Comparison of ENCODE assay signal across 33 cellular contexts in genomic region chr7:68484731-68485130, GRCh38.
"Had no signal": no experiment of that assay in that cellular context is flagged by ENCODE, and none has a peak within 500 bp of the region (broad histone marks: within the 10 kb centered on the region; RNA-seq: fewer than 3 reads in every experiment).

No MANE protein-coding gene starts in this region.

- H3K36me3 Mint-ChIP-seq: activated CD4-positive, alpha-beta memory T cell treated with anti-CD3 and anti-CD28 coated beads for 36 hours; activated naive CD4-positive, alpha-beta T cell treated with anti-CD3 and anti-CD28 coated beads, Interleukin-2, amount 50 U/mL, for 72 hours; activated naive CD8-positive, alpha-beta T cell treated with anti-CD3 and anti-CD28 coated beads for 36 hours had no signal

- DNase-seq: activated B cell treated with CpG ODN at 0.5 μM for 24 hours; activated CD4-positive, alpha-beta memory T cell treated with anti-CD3 and anti-CD28 coated beads for 36 hours; activated CD4-positive, alpha-beta T cell treated with anti-CD3 and anti-CD28 coated beads for 4 hours; activated CD4-positive, alpha-beta T cell treated with anti-CD3 and anti-CD28 coated beads, Interleukin-2, amount 10 ng/mL, durations not matched to agents 24 days and 14 days; activated CD4-positive, alpha-beta T cell treated with anti-CD3 and anti-CD28 coated beads, Interleukin-2, amount 50 U/mL, for 1 hour; activated CD4-positive, alpha-beta T cell treated with anti-CD3 and anti-CD28 coated beads, Interleukin-2, amount 50 U/mL, for 4 hours; activated CD4-positive, CD25-positive, alpha-beta regulatory T cell treated with anti-CD3 and anti-CD28 coated beads, Interleukin-2, amount 50 U/mL, for 72 hours; activated CD8-positive, alpha-beta memory T cell treated with anti-CD3 and anti-CD28 coated beads, Interleukin-2, amount 50 U/mL, for 4 hours; activated CD8-positive, alpha-beta T cell treated with anti-CD3 and anti-CD28 coated beads for 36 hours; activated effector memory CD4-positive, alpha-beta T cell treated with anti-CD3 and anti-CD28 coated beads, Interleukin-2, amount 50 U/mL, for 16 hours; activated gamma-delta T cell treated with Interleukin-2 at 50 U/mL for 16 hours; activated naive CD4-positive, alpha-beta T cell; activated naive CD4-positive, alpha-beta T cell treated with anti-CD3 and anti-CD28 coated beads for 36 hours; activated naive CD4-positive, alpha-beta T cell treated with anti-CD3 and anti-CD28 coated beads, Interleukin-2, amount 50 U/mL, for 16 hours; activated naive CD8-positive, alpha-beta T cell treated with anti-CD3 and anti-CD28 coated beads for 36 hours; activated T-cell treated with anti-CD3 and anti-CD28 coated beads for 4 hours; activated T-cell treated with anti-CD3 and anti-CD28 coated beads, Interleukin-2, amount 50 U/mL, for 1 hour; activated T-cell treated with anti-CD3 and anti-CD28 coated beads, Interleukin-2, amount 50 U/mL, for 4 hours; activated T-cell treated with anti-CD3 and anti-CD28 coated beads, Interleukin-2, amount 50 U/mL, for 72 hours; adrenal gland; amniotic stem cell; aorta; body of pancreas; brain microvascular endothelial cell; central memory CD4-positive, alpha-beta T cell; T-helper 1 cell; T-helper 2 cell; T-helper 9 cell had no signal

- H3K4me3 Mint-ChIP-seq: activated B cell treated with CpG ODN at 0.5 μM for 24 hours; activated CD4-positive, alpha-beta memory T cell treated with anti-CD3 and anti-CD28 coated beads for 36 hours; activated CD4-positive, alpha-beta T cell treated with anti-CD3 and anti-CD28 coated beads, Interleukin-2, amount 10 ng/mL, durations not matched to agents 24 days and 14 days; activated CD8-positive, alpha-beta T cell treated with anti-CD3 and anti-CD28 coated beads for 36 hours; activated naive CD4-positive, alpha-beta T cell treated with anti-CD3 and anti-CD28 coated beads for 36 hours; activated naive CD8-positive, alpha-beta T cell treated with anti-CD3 and anti-CD28 coated beads for 36 hours; activated T-cell treated with anti-CD3 and anti-CD28 coated beads, Interleukin-2, amount 50 U/mL, for 4 hours; activated T-cell treated with anti-CD3 and anti-CD28 coated beads, Interleukin-2, amount 50 U/mL, for 72 hours; activated T-helper 1 cell treated with anti-CD3 and anti-CD28 coated beads, Interleukin-12 subunit alpha, Interleukin-12 subunit beta, Interleukin-2, Interleukin-4 antibody, amounts not matched to agents 30 ng/mL and 10 ng/mL and 1 ng/mL, durations not matched to agents 14 hours and 24 hours and 36 hours; activated T-helper 17 cell treated with anti-CD3 and anti-CD28 coated beads, Interleukin-2, amount 50 U/mL, for 72 hours; T-helper 1 cell treated with Interleukin-12 subunit alpha and Interleukin-12 subunit beta and Interleukin-4 antibody, amounts not matched to agents 30 μg/mL and 1 μg/mL, for 36 hours; T-helper 2 cell treated with Interferon-gamma antibody and Interleukin-4, amounts not matched to agents 5 μg/mL and 100 μg/mL, for 36 hours had no signal

- H3K27ac Mint-ChIP-seq: activated B cell treated with CpG ODN at 0.5 μM for 24 hours; activated CD4-positive, alpha-beta memory T cell treated with anti-CD3 and anti-CD28 coated beads for 36 hours; activated CD4-positive, alpha-beta T cell treated with anti-CD3 and anti-CD28 coated beads, Interleukin-2, amount 10 ng/mL, durations not matched to agents 24 days and 14 days; activated CD8-positive, alpha-beta T cell treated with anti-CD3 and anti-CD28 coated beads for 36 hours; activated naive CD4-positive, alpha-beta T cell treated with anti-CD3 and anti-CD28 coated beads for 36 hours; activated naive CD4-positive, alpha-beta T cell treated with anti-CD3 and anti-CD28 coated beads, Interleukin-2, amount 50 U/mL, for 72 hours; activated naive CD8-positive, alpha-beta T cell treated with anti-CD3 and anti-CD28 coated beads for 36 hours; activated T-cell treated with anti-CD3 and anti-CD28 coated beads, Interleukin-2, amount 50 U/mL, for 72 hours; activated T-helper 1 cell treated with anti-CD3 and anti-CD28 coated beads, Interleukin-12 subunit alpha, Interleukin-12 subunit beta, Interleukin-2, Interleukin-4 antibody, amounts not matched to agents 30 ng/mL and 10 ng/mL and 1 ng/mL, durations not matched to agents 14 hours and 24 hours and 36 hours; activated T-helper 17 cell treated with anti-CD3 and anti-CD28 coated beads, Interleukin-2, amount 50 U/mL, for 72 hours; T-helper 1 cell treated with Interleukin-12 subunit alpha and Interleukin-12 subunit beta and Interleukin-4 antibody, amounts not matched to agents 30 μg/mL and 1 μg/mL, for 36 hours; T-helper 2 cell treated with Interferon-gamma antibody and Interleukin-4, amounts not matched to agents 5 μg/mL and 100 μg/mL, for 36 hours had no signal

- H3K27me3 Mint-ChIP-seq: activated B cell treated with CpG ODN at 0.5 μM for 24 hours; activated CD4-positive, alpha-beta memory T cell treated with anti-CD3 and anti-CD28 coated beads for 36 hours; activated CD4-positive, alpha-beta T cell treated with anti-CD3 and anti-CD28 coated beads, Interleukin-2, amount 10 ng/mL, durations not matched to agents 24 days and 14 days; activated CD8-positive, alpha-beta T cell treated with anti-CD3 and anti-CD28 coated beads for 36 hours; activated naive CD8-positive, alpha-beta T cell treated with anti-CD3 and anti-CD28 coated beads for 36 hours; activated T-helper 17 cell treated with anti-CD3 and anti-CD28 coated beads, Interleukin-2, amount 50 U/mL, for 72 hours had no signal

- H3K4me1 Mint-ChIP-seq: activated B cell treated with CpG ODN at 0.5 μM for 24 hours; activated CD4-positive, alpha-beta T cell treated with anti-CD3 and anti-CD28 coated beads, Interleukin-2, amount 10 ng/mL, durations not matched to agents 24 days and 14 days; activated naive CD8-positive, alpha-beta T cell treated with anti-CD3 and anti-CD28 coated beads for 36 hours; activated T-helper 17 cell treated with anti-CD3 and anti-CD28 coated beads, Interleukin-2, amount 50 U/mL, for 72 hours had no signal

- ATAC-seq: activated CD8-positive, alpha-beta T cell treated with anti-CD3 and anti-CD28 coated beads for 36 hours; activated naive CD4-positive, alpha-beta T cell treated with anti-CD3 and anti-CD28 coated beads, Interleukin-2, amount 50 U/mL, for 72 hours; activated T-cell treated with anti-CD3 and anti-CD28 coated beads, Interleukin-2, amount 50 U/mL, for 4 hours; activated T-cell treated with anti-CD3 and anti-CD28 coated beads, Interleukin-2, amount 50 U/mL, for 72 hours; activated T-helper 17 cell treated with anti-CD3 and anti-CD28 coated beads, Interleukin-2, amount 50 U/mL, for 72 hours; body of pancreas had no signal
